Comparison of ENCODE assay signal across 8 cellular contexts in the genomic region with DNA sequence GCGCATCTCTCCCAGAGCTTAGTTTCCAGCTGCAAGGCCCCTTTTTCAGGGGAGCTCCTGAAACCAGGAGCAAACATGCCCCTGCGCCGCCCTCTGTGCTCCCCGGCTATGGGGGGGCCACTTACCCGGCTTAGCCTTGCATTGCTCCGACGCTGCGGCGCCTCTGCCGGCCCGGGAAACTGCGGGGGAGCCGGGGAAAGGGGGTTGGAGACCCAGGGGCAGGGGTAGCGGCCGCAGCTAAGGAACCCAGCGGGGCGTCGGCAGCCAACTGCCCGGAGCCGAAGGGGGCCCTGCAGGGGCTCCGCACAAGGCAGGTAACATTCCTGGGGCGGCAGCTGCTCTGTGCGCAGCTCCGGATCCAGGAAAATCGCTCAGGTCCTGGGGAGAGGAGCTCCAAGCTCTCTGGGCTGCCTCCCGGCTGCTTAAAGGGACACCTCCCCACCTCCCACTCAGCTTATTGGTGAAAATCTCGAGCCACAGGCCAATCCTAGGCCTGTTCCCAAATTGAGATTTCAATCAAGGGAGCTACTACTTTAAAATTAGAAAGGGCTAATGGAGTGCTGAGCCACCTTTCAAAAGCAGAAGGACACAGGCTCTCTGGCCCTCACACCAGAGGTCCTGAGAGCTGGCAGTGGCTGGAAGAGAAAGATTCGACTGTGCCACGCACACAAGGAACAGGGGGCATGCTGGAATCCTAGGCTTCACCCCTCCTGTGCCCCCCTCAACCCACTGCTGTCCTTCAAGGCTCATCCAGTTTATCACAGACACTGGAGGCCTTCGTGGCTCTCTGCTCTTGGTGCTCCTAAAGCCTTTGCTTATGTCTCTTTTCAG. TPM values are rescaled to one million over a fixed set of nuclear protein-coding genes. Genes with fewer than 3 reads are reported as not detected.
A peak's percentile ranks its signal among the peaks of the same experiment; 100 is the strongest.
DNase-seq lines count a peak whose midpoint lies in the region; TF ChIP-seq lines count a peak whose summit lies in the region.

No MANE protein-coding gene starts in this region.

- no peak overlapping the region for H3K4me3 Mint-ChIP-seq in T-helper 2 cell treated with Interferon-gamma antibody and Interleukin-4, amounts not matched to agents 5 μg/mL and 100 μg/mL, for 36 hours
- H3K4me3 Mint-ChIP-seq in activated naive CD8-positive, alpha-beta T cell treated with anti-CD3 and anti-CD28 coated beads for 36 hours: no peak overlapping the region

- TF ChIP-seq CTCF in cardiac fibroblast (IDR thresholded peaks at IDR 0.05; ENCODE audit: low read depth, low read length) (no peak), retinal pigment epithelial cell (conservative IDR thresholded peaks at IDR 0.05; ENCODE audit: low read depth, low read length) (no peak)

- no peaks in the 10 kb centered on the region for H3K9me3 Mint-ChIP-seq in T-helper 2 cell treated with Interferon-gamma antibody and Interleukin-4, amounts not matched to agents 5 μg/mL and 100 μg/mL, for 36 hours
- no peaks in the 10 kb centered on the region for H3K9me3 Mint-ChIP-seq in activated naive CD8-positive, alpha-beta T cell treated with anti-CD3 and anti-CD28 coated beads for 36 hours

- H3K4me1 Mint-ChIP-seq in T-helper 2 cell treated with Interferon-gamma antibody and Interleukin-4, amounts not matched to agents 5 μg/mL and 100 μg/mL, for 36 hours (ENCODE audit: low read depth): no peaks in the 10 kb centered on the region
- H3K4me1 Mint-ChIP-seq in activated naive CD8-positive, alpha-beta T cell treated with anti-CD3 and anti-CD28 coated beads for 36 hours: no peaks in the 10 kb centered on the region

- H3K9me3 ChIP-seq in iPS-18c (ENCODE audit: control insufficient read depth, insufficient read depth, low read length): no peaks in the 10 kb centered on the region

- H3K4me3 ChIP-seq in cardiac fibroblast (replicated peaks in 1 of 2; ENCODE audit: low read depth in 2 of 2, low read length in 2 of 2) (peak overlapping the region; percentile 75 to 77), iPS-18c (ENCODE audit: insufficient read depth, low read depth, low read length) (peak overlapping the region; percentile 57), retinal pigment epithelial cell (ENCODE audit: low read length) (peak overlapping the region; percentile 75)

- no peaks in the 10 kb centered on the region for H3K36me3 Mint-ChIP-seq in T-helper 2 cell treated with Interferon-gamma antibody and Interleukin-4, amounts not matched to agents 5 μg/mL and 100 μg/mL, for 36 hours (ENCODE audit: low read depth)
- no peaks in the 10 kb centered on the region for H3K36me3 Mint-ChIP-seq in activated naive CD8-positive, alpha-beta T cell treated with anti-CD3 and anti-CD28 coated beads for 36 hours

- peaks cover 30% of the 10 kb centered on the region for H3K27me3 Mint-ChIP-seq in T-helper 2 cell treated with Interferon-gamma antibody and Interleukin-4, amounts not matched to agents 5 μg/mL and 100 μg/mL, for 36 hours (ENCODE audit: low read depth)
- H3K27me3 Mint-ChIP-seq in activated naive CD8-positive, alpha-beta T cell treated with anti-CD3 and anti-CD28 coated beads for 36 hours: peaks cover 48% of the 10 kb centered on the region

- H3K27ac Mint-ChIP-seq in T-helper 2 cell treated with Interferon-gamma antibody and Interleukin-4, amounts not matched to agents 5 μg/mL and 100 μg/mL, for 36 hours: no peak overlapping the region
- H3K27ac Mint-ChIP-seq in activated naive CD8-positive, alpha-beta T cell treated with anti-CD3 and anti-CD28 coated beads for 36 hours: no peak overlapping the region

- DNase-seq in GM04504 (ENCODE audit: low read depth): peak; percentile 44
- peak; percentile 77 to 81 for DNase-seq in cardiac fibroblast (ENCODE audit: low read depth in 2 of 2)
- no peak for DNase-seq in retinal pigment epithelial cell (ENCODE audit: low read depth)
- DNase-seq in NCI-H1105 treated with DMSO at 0.1 percent for 48 hours (lab: John Stamatoyannopoulos, UW): no peak
- DNase-seq in T-helper 2 cell treated with Interferon-gamma antibody and Interleukin-4, amounts not matched to agents 5 μg/mL and 100 μg/mL, for 36 hours (ENCODE audit: low spot score): no peak
- DNase-seq in LoVo (ENCODE audit: low spot score): no peak
- DNase-seq in activated naive CD8-positive, alpha-beta T cell treated with anti-CD3 and anti-CD28 coated beads for 36 hours: no peak

RNA-seq across cellular contexts. Expression of a gene that starts 42.7 kb away (rescaled TPM):
- total RNA-seq in activated naive CD8-positive, alpha-beta T cell treated with anti-CD3 and anti-CD28 coated beads for 36 hours: not detected

Comparison
In these comparisons a context has a peak if more than half of its experiments do, and no peak if none do; other contexts are left out.
1. DNase-seq: peak in GM04504 (single experiment) and cardiac fibroblast (2 of 2); none in retinal pigment epithelial cell (single experiment), NCI-H1105 treated with DMSO at 0.1 percent for 48 hours (single experiment), T-helper 2 cell treated with Interferon-gamma antibody and Interleukin-4, amounts not matched to agents 5 μg/mL and 100 μg/mL, for 36 hours (single experiment), LoVo (single experiment) and activated naive CD8-positive, alpha-beta T cell treated with anti-CD3 and anti-CD28 coated beads for 36 hours (single experiment).
2. Peak in every context shown above with its lines, with median percentiles within 50 percentile points of each other: H3K4me3 ChIP-seq.